ENCODE assay signal across 9 cellular contexts in the genomic region with DNA sequence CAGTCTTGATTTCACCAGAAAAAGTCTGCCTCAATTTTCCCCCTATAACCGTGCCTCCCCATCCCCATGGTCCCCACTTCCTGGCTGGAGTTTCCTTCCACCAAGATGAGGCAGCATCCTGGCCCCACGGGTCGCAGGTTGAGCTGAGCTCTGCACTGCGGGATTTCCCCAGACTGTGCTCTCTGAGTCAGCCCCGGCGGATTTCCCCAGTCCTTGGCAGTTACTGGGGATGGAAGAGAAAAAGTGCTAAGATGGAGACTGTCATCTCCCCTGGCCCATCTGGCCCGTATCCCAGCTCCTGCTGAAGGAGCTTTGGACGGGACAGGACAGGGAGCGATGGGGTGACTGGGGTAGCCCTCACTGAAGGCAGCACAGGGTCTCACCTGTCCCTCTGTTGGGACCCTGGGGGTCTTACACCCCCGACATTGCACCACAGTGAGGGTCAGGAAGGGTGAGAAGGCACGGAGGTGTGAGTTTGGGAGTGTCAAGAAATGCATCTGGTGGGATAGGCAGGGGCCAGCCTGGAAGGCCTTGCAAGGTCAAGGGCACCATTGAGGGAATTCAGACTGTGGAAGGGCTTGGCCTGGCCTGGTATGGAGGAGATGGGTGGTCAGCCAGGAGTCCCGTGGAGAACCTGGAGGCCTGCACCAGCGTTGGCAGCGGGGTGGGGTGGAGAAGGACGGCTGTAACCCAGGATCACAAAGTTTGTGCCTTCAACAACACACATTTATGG. TPM values are rescaled to one million over a fixed set of nuclear protein-coding genes. Genes with fewer than 3 reads are reported as not detected.
A peak's percentile ranks its signal among the peaks of the same experiment; 100 is the strongest.
DNase-seq lines count a peak whose midpoint lies in the region; ATAC-seq and TF ChIP-seq lines count a peak whose summit lies in the region.
"Had no signal": no experiment of that assay in that cellular context is flagged by ENCODE, and none has a peak within 500 bp of the region (broad histone marks: within the 10 kb centered on the region; RNA-seq: fewer than 3 reads in every experiment).

No MANE protein-coding gene starts in this region.

- ATAC-seq in GM21447 (IDR thresholded peaks at IDR 0.05; ENCODE audit: unreplicated experiment), result peak; percentile 66
- no peak for ATAC-seq in GM21360 (IDR thresholded peaks at IDR 0.05; ENCODE audit: unreplicated experiment)
- ATAC-seq in GM21825 (IDR thresholded peaks at IDR 0.05; ENCODE audit: unreplicated experiment), result no peak

- H3K27ac Mint-ChIP-seq in glutamatergic neuron (ENCODE audit: unreplicated experiment), result no peak overlapping the region

- peaks cover 24% of the 10 kb centered on the region for H3K36me3 Mint-ChIP-seq in glutamatergic neuron (ENCODE audit: unreplicated experiment)

- H3K4me3 ChIP-seq in epithelial cell of esophagus (ENCODE audit: low read length), result no peak overlapping the region

- peaks cover 5% of the 10 kb centered on the region for H3K27me3 Mint-ChIP-seq in glutamatergic neuron (ENCODE audit: unreplicated experiment)

- H3K4me1 Mint-ChIP-seq in glutamatergic neuron (ENCODE audit: low read depth, unreplicated experiment), result peaks cover 3% of the 10 kb centered on the region

- peaks cover 6% of the 10 kb centered on the region for H3K9me3 Mint-ChIP-seq in glutamatergic neuron (ENCODE audit: unreplicated experiment)
- H3K9me3 Mint-ChIP-seq: endodermal cell had no signal

- peak; percentile 57 for DNase-seq in activated CD4-positive, CD25-positive, alpha-beta regulatory T cell treated with anti-CD3 and anti-CD28 coated beads, Interleukin-2, amount 50 U/mL, for 72 hours
- DNase-seq in epithelial cell of esophagus (ENCODE audit: low read depth) (peak; percentile 65), GDM1 (lab: John Stamatoyannopoulos, UW) (no peak), glutamatergic neuron (no peak)
- DNase-seq in stimulated activated CD4-positive, alpha-beta T cell treated with anti-CD3 and anti-CD28 coated beads, Interleukin-4, amount 100 ng/mL, for 4 hours, result peak; percentile 11 to 53
- DNase-seq: endodermal cell had no signal

- no peak overlapping the region for H3K4me3 Mint-ChIP-seq in glutamatergic neuron (ENCODE audit: unreplicated experiment)
- H3K4me3 Mint-ChIP-seq: endodermal cell had no signal

- no peak for TF ChIP-seq CTCF in epithelial cell of esophagus (IDR thresholded peaks at IDR 0.05; ENCODE audit: insufficient read depth, low read depth, low read length, missing control alignments)
- no peak for TF ChIP-seq CTCF in glutamatergic neuron (IDR thresholded peaks at IDR 0.05; ENCODE audit: partially characterized antibody, unreplicated experiment)

RNA-seq across cellular contexts. Expression of gene NADSYN1, which starts 36.5 kb away (rescaled TPM):
- 78.2 TPM for total RNA-seq in glutamatergic neuron (ENCODE audit: unreplicated experiment)

RNA-seq across cellular contexts. Expression of gene KRTAP5-7, which starts 37.6 kb away (rescaled TPM):
- total RNA-seq in glutamatergic neuron (ENCODE audit: unreplicated experiment), result not detected
- total RNA-seq: endodermal cell had no signal

RNA-seq across cellular contexts. Expression of gene DHCR7, which starts 41.3 kb away (rescaled TPM):
- 145 TPM for total RNA-seq in glutamatergic neuron (ENCODE audit: unreplicated experiment)

RNA-seq across cellular contexts. Expression of gene KRTAP5-8, which starts 48.3 kb away (rescaled TPM):
- not detected for total RNA-seq in glutamatergic neuron (ENCODE audit: unreplicated experiment)
- total RNA-seq: endodermal cell had no signal

RNA-seq across cellular contexts. Expression of gene KRTAP5-9, which starts 58.7 kb away (rescaled TPM):
- total RNA-seq in glutamatergic neuron (ENCODE audit: unreplicated experiment), result 0.76 TPM

Comparison
In these comparisons a context has a peak if more than half of its experiments do, and no peak if none do; other contexts are left out.
1. DNase-seq: peak in activated CD4-positive, CD25-positive, alpha-beta regulatory T cell treated with anti-CD3 and anti-CD28 coated beads, Interleukin-2, amount 50 U/mL, for 72 hours (single experiment), epithelial cell of esophagus (single experiment) and stimulated activated CD4-positive, alpha-beta T cell treated with anti-CD3 and anti-CD28 coated beads, Interleukin-4, amount 100 ng/mL, for 4 hours (2 of 2); none in GDM1 (single experiment) and glutamatergic neuron (single experiment).